In the genomic region with DNA sequence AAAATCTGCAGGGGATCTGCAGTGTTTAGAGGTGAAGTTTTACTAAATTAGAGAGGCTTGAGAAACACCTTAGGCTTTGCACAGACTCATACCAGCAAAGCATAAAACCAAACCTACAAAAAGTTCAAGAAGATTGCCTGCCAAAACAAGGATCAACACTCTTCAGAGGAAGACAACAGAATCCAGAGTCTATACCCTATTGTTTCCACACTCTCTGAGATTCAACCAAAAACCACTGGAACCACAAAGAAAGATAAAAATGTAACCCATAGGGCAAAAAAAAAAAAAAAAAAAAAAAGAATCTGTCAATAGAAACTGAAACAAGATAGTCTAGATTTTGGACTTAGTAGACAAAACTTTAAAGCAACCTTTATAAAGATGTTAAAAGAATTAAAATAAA, we compare ENCODE assay signal across 8 cellular contexts.
"Had no signal": no experiment of that assay in that cellular context is flagged by ENCODE, and none has a peak within 500 bp of the region (broad histone marks: within the 10 kb centered on the region; RNA-seq: fewer than 3 reads in every experiment).

No MANE protein-coding gene starts in this region.

- H3K36me3 ChIP-seq: HAP-1 had no signal

- ATAC-seq: HCT116, HepG2, K562 had no signal

- H3K4me3 ChIP-seq: HAP-1, K562 had no signal

- H3K4me1 ChIP-seq: HAP-1 had no signal

- DNase-seq: GOT3, H7, HFFc6, KG1 had no signal

- H3K9me3 ChIP-seq: HAP-1 had no signal
